In genomic region chr1:117631761-117632160, GRCh38 we compare ENCODE assay signal across 27 cellular contexts. TPM values are rescaled to one million over a fixed set of nuclear protein-coding genes. Genes with fewer than 3 reads are reported as not detected.
A peak's percentile ranks its signal among the peaks of the same experiment; 100 is the strongest.
DNase-seq lines count a peak whose midpoint lies in the region; ATAC-seq and TF ChIP-seq lines count a peak whose summit lies in the region.
"Had no signal": no experiment of that assay in that cellular context is flagged by ENCODE, and none has a peak within 500 bp of the region (broad histone marks: within the 10 kb centered on the region; RNA-seq: fewer than 3 reads in every experiment).

No MANE protein-coding gene starts in this region.

- no peaks in the 10 kb centered on the region for H3K9me3 ChIP-seq in MM.1S (replicated peaks; ENCODE audit: insufficient read depth, low read length)
- no peaks in the 10 kb centered on the region for H3K9me3 ChIP-seq in psoas muscle
- no peaks in the 10 kb centered on the region for H3K9me3 ChIP-seq in hepatocyte (ENCODE audit: low read depth)
- H3K9me3 ChIP-seq: A549, heart left ventricle, right atrium auricular region, SJCRH30 had no signal

- peaks cover 2% of the 10 kb centered on the region for H3K36me3 Mint-ChIP-seq in activated CD4-positive, alpha-beta memory T cell treated with anti-CD3 and anti-CD28 coated beads for 36 hours
- H3K36me3 Mint-ChIP-seq: mesothelial cell of epicardium had no signal

- H3K4me2 ChIP-seq in MM.1S (ENCODE audit: low read depth, low read length): peak overlapping the region; percentile 25
- no peak overlapping the region for H3K4me2 ChIP-seq in hepatocyte
- H3K4me2 ChIP-seq: A549 had no signal

- TF ChIP-seq CTCF in MM.1S (IDR thresholded peaks at IDR 0.05; ENCODE audit: low read length) (no peak), psoas muscle (IDR thresholded peaks at IDR 0.05) (no peak), hepatocyte (IDR thresholded peaks at IDR 0.05; ENCODE audit: poor library complexity) (no peak)

- peaks cover 68% of the 10 kb centered on the region for H3K79me2 ChIP-seq in MM.1S (ENCODE audit: low read length)
- H3K79me2 ChIP-seq in hepatocyte: no peaks in the 10 kb centered on the region

- H3K36me3 ChIP-seq in MM.1S (replicated peaks; ENCODE audit: insufficient read depth, low read length) (no peaks in the 10 kb centered on the region), psoas muscle (ENCODE audit: insufficient read depth in 1 of 2, low read depth in 1 of 2) (no peaks in the 10 kb centered on the region), hepatocyte (replicated peaks; ENCODE audit: insufficient read depth, low read depth) (no peaks in the 10 kb centered on the region)
- H3K36me3 ChIP-seq: heart left ventricle, right atrium auricular region, SJCRH30 had no signal

- no peak overlapping the region for H3K27ac Mint-ChIP-seq in activated CD4-positive, alpha-beta memory T cell treated with anti-CD3 and anti-CD28 coated beads for 36 hours
- H3K27ac Mint-ChIP-seq: activated CD8-positive, alpha-beta T cell treated with anti-CD3 and anti-CD28 coated beads for 36 hours; mesothelial cell of epicardium; naive thymus-derived CD8-positive, alpha-beta T cell; stimulated activated naive B cell treated with anti-CD40 and anti-IgM and Interleukin-4, amounts not matched to agents 10 μg/mL and 1 μg/mL and 100 μg/mL, for 72 hours had no signal

- POLR2A ChIA-PET in activated CD4-positive, alpha-beta memory T cell treated with anti-CD3 and anti-CD28 coated beads for 36 hours (lab: Charles Lee): interaction anchor here (1.8 kb wide), 1 partner anchor 20 kb away, joined by 3 read pairs; no protein-coding TSS in a partner anchor

- peaks cover 5% of the 10 kb centered on the region for H3K27me3 Mint-ChIP-seq in activated CD4-positive, alpha-beta memory T cell treated with anti-CD3 and anti-CD28 coated beads for 36 hours
- H3K27me3 Mint-ChIP-seq: stimulated activated naive B cell treated with anti-CD40 and anti-IgM and Interleukin-4, amounts not matched to agents 10 μg/mL and 1 μg/mL and 100 μg/mL, for 72 hours had no signal

- H3K4me1 Mint-ChIP-seq in activated CD4-positive, alpha-beta memory T cell treated with anti-CD3 and anti-CD28 coated beads for 36 hours (ENCODE audit: low read depth): peaks cover 29% of the 10 kb centered on the region
- H3K4me1 Mint-ChIP-seq: mesothelial cell of epicardium had no signal

- H3K27me3 ChIP-seq in MM.1S (replicated peaks; ENCODE audit: insufficient read depth, low read length) (no peaks in the 10 kb centered on the region), psoas muscle (ENCODE audit: insufficient read depth in 3 of 3, low read length in 2 of 3) (no peaks in the 10 kb centered on the region), hepatocyte (no peaks in the 10 kb centered on the region)
- H3K27me3 ChIP-seq: heart left ventricle, right atrium auricular region, SJCRH30 had no signal

- intact Hi-C loops in psoas muscle (cut with DNase I): no loop called here
- intact Hi-C loops in activated CD4-positive, alpha-beta memory T cell treated with anti-CD3 and anti-CD28 coated beads for 36 hours (cut with micrococcal nuclease): no loop called here

- H3K4me3 Mint-ChIP-seq in activated CD4-positive, alpha-beta memory T cell treated with anti-CD3 and anti-CD28 coated beads for 36 hours: no peak overlapping the region
- H3K4me3 Mint-ChIP-seq: activated CD8-positive, alpha-beta T cell treated with anti-CD3 and anti-CD28 coated beads for 36 hours; mesothelial cell of epicardium; naive thymus-derived CD8-positive, alpha-beta T cell; stimulated activated naive B cell treated with anti-CD40 and anti-IgM and Interleukin-4, amounts not matched to agents 10 μg/mL and 1 μg/mL and 100 μg/mL, for 72 hours had no signal

- peak overlapping the region; percentile 100 for H3K9ac ChIP-seq in MM.1S (ENCODE audit: low read length)

- H2AFZ ChIP-seq in MM.1S (ENCODE audit: low read length): no peak overlapping the region
- no peak overlapping the region for H2AFZ ChIP-seq in hepatocyte

- H3F3A ChIP-seq in MM.1S (ENCODE audit: insufficient read depth, low read length): peaks cover 72% of the 10 kb centered on the region

- H3K4me3 ChIP-seq in MM.1S (ENCODE audit: low read length): no peak overlapping the region
- no peak overlapping the region for H3K4me3 ChIP-seq in psoas muscle
- no peak overlapping the region for H3K4me3 ChIP-seq in hepatocyte
- H3K4me3 ChIP-seq: A549, heart left ventricle, right atrium auricular region, SJCRH30 had no signal

- no peaks in the 10 kb centered on the region for H3K9me3 Mint-ChIP-seq in activated CD4-positive, alpha-beta memory T cell treated with anti-CD3 and anti-CD28 coated beads for 36 hours
- H3K9me3 Mint-ChIP-seq: activated CD8-positive, alpha-beta T cell treated with anti-CD3 and anti-CD28 coated beads for 36 hours; mesothelial cell of epicardium; naive thymus-derived CD8-positive, alpha-beta T cell had no signal

- 40 to 78% (median 54%) methylated on average over 3 of the region's 3 CpGs for WGBS in psoas muscle, 3 donors
- 51% methylated on average over 3 of the region's 3 CpGs for WGBS in hepatocyte (ENCODE audit: low lambda C conversion rate, missing lambda C conversion rate)

- DNase-seq in NCI-H2107 treated with DMSO at 0.1 percent for 48 hours (lab: John Stamatoyannopoulos, UW; ENCODE audit: unreplicated experiment): peak; percentile 59
- no peak for DNase-seq in NCI-H2107 (lab: John Stamatoyannopoulos, UW)
- peak; percentile 61 for DNase-seq in MM.1S
- peak; percentile 63 for DNase-seq in RPMI8226
- no peak for DNase-seq in psoas muscle
- no peak for DNase-seq in hepatocyte (ENCODE audit: low spot score)
- DNase-seq in activated CD4-positive, alpha-beta memory T cell treated with anti-CD3 and anti-CD28 coated beads for 36 hours: no peak
- DNase-seq: activated CD8-positive, alpha-beta T cell treated with anti-CD3 and anti-CD28 coated beads for 36 hours; activated gamma-delta T cell; cerebellar nuclear complex; COR-L47; HCEC 1CT; heart left ventricle; naive thymus-derived CD8-positive, alpha-beta T cell; NCI-H1048; NCI-H2227 treated with DMSO at 0.1 percent for 48 hours; SJCRH30; stimulated activated CD4-positive, alpha-beta T cell treated with anti-CD3 and anti-CD28 coated beads, Interleukin-12 subunit alpha, Interleukin-12 subunit beta, amount 100 ng/mL, for 4 hours; stimulated activated CD4-positive, alpha-beta T cell treated with anti-CD3 and anti-CD28 coated beads, Interleukin-4, amount 100 ng/mL, for 24 hours; stimulated activated naive B cell treated with anti-CD40 and anti-IgM and Interleukin-4, amounts not matched to agents 10 μg/mL and 1 μg/mL and 100 μg/mL, for 72 hours had no signal

- CTCF ChIA-PET in activated CD4-positive, alpha-beta memory T cell treated with anti-CD3 and anti-CD28 coated beads for 36 hours (lab: Charles Lee): interaction anchor here (0.6 kb wide), 1 partner anchor 32 kb away, joined by 3 read pairs; no protein-coding TSS in a partner anchor

- peaks cover 90% of the 10 kb centered on the region for H3K4me1 ChIP-seq in MM.1S (ENCODE audit: low read length)
- H3K4me1 ChIP-seq in psoas muscle: peaks cover 38% of the 10 kb centered on the region
- peaks cover 17% of the 10 kb centered on the region for H3K4me1 ChIP-seq in hepatocyte (ENCODE audit: insufficient read depth)
- H3K4me1 ChIP-seq: A549, SJCRH30 had no signal

- peak overlapping the region; percentile 100 for H3K27ac ChIP-seq in MM.1S (ENCODE audit: low read length)
- peak overlapping the region; percentile 67 for H3K27ac ChIP-seq in psoas muscle
- H3K27ac ChIP-seq in hepatocyte: no peak overlapping the region
- H3K27ac ChIP-seq: A549, HL-60, right atrium auricular region, SJCRH30 had no signal

- ATAC-seq in psoas muscle (no peak), GM21526 (IDR thresholded peaks at IDR 0.05; ENCODE audit: low FRiP score, unreplicated experiment) (no peak)
- ATAC-seq: A549; activated CD8-positive, alpha-beta T cell treated with anti-CD3 and anti-CD28 coated beads for 36 hours; Panc1; stimulated activated naive B cell treated with anti-CD40 and anti-IgM and Interleukin-4, amounts not matched to agents 10 μg/mL and 1 μg/mL and 100 μg/mL, for 72 hours had no signal

- no peaks in the 10 kb centered on the region for H4K20me1 ChIP-seq in MM.1S (ENCODE audit: insufficient read depth, low read length)
- H4K20me1 ChIP-seq in hepatocyte (ENCODE audit: insufficient read depth, poor library complexity, severe bottlenecking): no peaks in the 10 kb centered on the region

- H3K9me2 ChIP-seq in MM.1S (replicated peaks; ENCODE audit: insufficient read depth, low read length) (no peaks in the 10 kb centered on the region), hepatocyte (replicated peaks; ENCODE audit: insufficient read depth) (no peaks in the 10 kb centered on the region)

RNA-seq across cellular contexts. Expression of gene TENT5C, which starts 25.9 kb away (rescaled TPM):
- 10 to 100 TPM in 3 of 4 donors, 1 to 10 TPM in 1; 3.1 to 31.4 (median 15.9) TPM for total RNA-seq in psoas muscle
- polyA plus RNA-seq in psoas muscle: 1 to 10 TPM; 1.5 to 9.7 (median 2.7) TPM
- 4.1 and 5.5 TPM in 2 replicates for total RNA-seq in hepatocyte
- polyA plus RNA-seq in hepatocyte: 2.4 and 2.5 TPM in 2 replicates
- total RNA-seq in activated CD4-positive, alpha-beta memory T cell treated with anti-CD3 and anti-CD28 coated beads for 36 hours: 10 to 100 TPM; 13.8 to 14.0 TPM
- total RNA-seq: LHCN-M2 had no signal

Comparison
In these comparisons a context has a peak if more than half of its experiments do, and no peak if none do; other contexts are left out.
1. DNase-seq: peak in NCI-H2107 treated with DMSO at 0.1 percent for 48 hours (single experiment), MM.1S (single experiment) and RPMI8226 (single experiment); none in NCI-H2107 (single experiment), psoas muscle (0 of 2), hepatocyte (single experiment) and activated CD4-positive, alpha-beta memory T cell treated with anti-CD3 and anti-CD28 coated beads for 36 hours (single experiment).